Comparison of ENCODE assay signal across 8 cellular contexts in the genomic region with DNA sequence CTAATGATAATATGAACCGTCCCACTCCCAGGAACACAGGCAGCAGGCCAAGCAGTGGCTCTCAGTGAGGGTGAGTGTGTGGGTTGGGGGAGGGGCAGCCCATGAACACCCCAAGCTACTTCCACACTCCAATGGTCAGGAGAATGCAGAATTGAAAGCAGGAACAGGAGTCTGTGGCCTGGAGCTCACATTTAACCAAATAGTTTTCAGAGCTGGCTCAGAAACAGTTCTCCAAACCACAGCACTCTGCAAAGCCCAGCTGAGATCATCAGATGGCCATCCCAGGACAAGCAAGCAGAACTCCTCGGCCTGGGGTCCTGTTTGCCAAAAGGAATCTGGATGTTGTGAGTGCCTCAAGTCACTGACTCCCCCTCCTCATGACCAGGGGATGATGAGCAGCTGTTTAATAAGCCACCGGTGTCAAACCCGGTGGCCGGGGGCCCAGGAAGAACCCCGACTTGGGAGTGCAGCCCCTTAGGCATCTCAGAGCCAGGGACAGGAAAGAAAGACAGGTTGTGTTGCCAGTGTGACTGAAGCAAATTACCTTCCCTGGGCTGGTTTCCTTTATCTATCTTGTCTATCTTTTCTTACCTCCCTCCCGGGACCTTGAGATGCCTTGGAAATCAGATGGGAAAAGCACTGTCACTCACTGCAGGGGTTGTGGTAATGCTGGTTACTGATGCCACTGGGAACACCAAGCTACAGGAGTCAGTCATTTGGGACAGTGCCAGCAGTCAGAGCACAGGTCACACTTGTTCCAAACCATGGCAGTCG. TPM values are rescaled to one million over a fixed set of nuclear protein-coding genes. Genes with fewer than 3 reads are reported as not detected.
A peak's percentile ranks its signal among the peaks of the same experiment; 100 is the strongest.
DNase-seq lines count a peak whose midpoint lies in the region; ATAC-seq and TF ChIP-seq lines count a peak whose summit lies in the region.

No MANE protein-coding gene starts in this region.

- CTCF ChIA-PET in mammary epithelial cell (lab: Charles Lee; ENCODE audit: low non-redundant PET) = no interaction called here

- dilution Hi-C loops in mammary epithelial cell (cut with HindIII; ENCODE audit: low sequenced_read_pairs) = no loop called here

- no peaks in the 10 kb centered on the region for H4K20me1 ChIP-seq in mammary epithelial cell (ENCODE audit: insufficient read depth, low read length)

- H3K4me3 ChIP-seq in mammary epithelial cell (replicated peaks in 1 of 3; ENCODE audit: insufficient read depth in 1 of 3, low read depth in 2 of 3, low read length in 3 of 3) = no peak overlapping the region

- no peaks in the 10 kb centered on the region for H3K9me3 ChIP-seq in mammary epithelial cell (replicated peaks; ENCODE audit: insufficient read depth, low read length)

- ATAC-seq in GM19463 (IDR thresholded peaks at IDR 0.05; ENCODE audit: unreplicated experiment) (peak; percentile 54), HG03045 (IDR thresholded peaks at IDR 0.05; ENCODE audit: unreplicated experiment) (no peak)

- WGBS in mammary epithelial cell (ENCODE audit: low coverage, missing lambda C conversion rate) = 14% methylated on average over 8 of the region's 8 CpGs

- TF ChIP-seq CTCF in mammary epithelial cell (conservative IDR thresholded peaks at IDR 0.05 in 1 of 2, IDR thresholded peaks at IDR 0.05 in 1 of 2; ENCODE audit: extremely low read depth in 1 of 2, insufficient read depth in 1 of 2, low read depth in 1 of 2, low read length in 2 of 2) = no peak

- H3K36me3 ChIP-seq in mammary epithelial cell (ENCODE audit: insufficient read depth, low read length) = no peaks in the 10 kb centered on the region

- H3K79me2 ChIP-seq in mammary epithelial cell (ENCODE audit: insufficient read depth, low read length) = no peaks in the 10 kb centered on the region

- H3K27me3 ChIP-seq in mammary epithelial cell (ENCODE audit: insufficient read depth, low read length) = no peaks in the 10 kb centered on the region

- in situ Hi-C loops in mammary epithelial cell (cut with MboI; ENCODE audit: low sequenced_read_pairs in 2 of 2) = no loop called here

- no TSS peak for BruUV-seq in mammary epithelial cell (replicated peaks; lab: Mats Ljungman, UMichigan)

- H3K4me1 ChIP-seq in mammary epithelial cell (ENCODE audit: insufficient read depth, low read length) = peaks cover 13% of the 10 kb centered on the region

- no peak overlapping the region for H3K4me2 ChIP-seq in mammary epithelial cell (ENCODE audit: insufficient read depth, low read depth, low read length)

- peak; percentile 76 for DNase-seq in Ammon's horn (ENCODE audit: low spot score)
- DNase-seq in mammary epithelial cell = no peak
- peak; percentile 92 for DNase-seq in myocyte (ENCODE audit: low read depth)
- no peak for DNase-seq in NCI-H2081 (lab: John Stamatoyannopoulos, UW)
- no peak for DNase-seq in SHP77 treated with DMSO at 0.1 percent for 48 hours (lab: John Stamatoyannopoulos, UW)

- no peak for TF ChIP-seq RAD21 in Ishikawa (IDR thresholded peaks at IDR 0.05; ENCODE audit: low read depth)

- H2AFZ ChIP-seq in mammary epithelial cell (ENCODE audit: low read depth, low read length) = peak overlapping the region; percentile 62

- H3K9ac ChIP-seq in mammary epithelial cell (ENCODE audit: insufficient read depth, low read length) = no peak overlapping the region

- TF ChIP-seq EP300 in Ishikawa (IDR thresholded peaks at IDR 0.05; ENCODE audit: borderline replicate concordance) = no peak

- no peak overlapping the region for H3K27ac ChIP-seq in mammary epithelial cell (ENCODE audit: insufficient read depth, low read depth, low read length)

- intact Hi-C loops in mammary epithelial cell (cut with micrococcal nuclease) = no loop called here

TF ChIP-seq in Ishikawa, 13 proteins besides CTCF, POLR2A, EP300 and RAD21:
- TF ChIP-seq YY1 (IDR thresholded peaks at IDR 0.05; ENCODE audit: low read depth) (no peak), NFIC (IDR thresholded peaks at IDR 0.05) (peak; percentile 34; the same call in 1 of the 2 replicates), TAF1 (IDR thresholded peaks at IDR 0.05; ENCODE audit: low read depth) (no peak), EGR1 (IDR thresholded peaks at IDR 0.05) (no peak), FOXM1 (IDR thresholded peaks at IDR 0.05; ENCODE audit: borderline replicate concordance, low read depth) (no peak), TEAD4 (IDR thresholded peaks at IDR 0.05) (peak; percentile 57), CREB1 (IDR thresholded peaks at IDR 0.05; ENCODE audit: low read depth) (no peak), MAX (IDR thresholded peaks at IDR 0.05) (no peak), ZBTB7A (IDR thresholded peaks at IDR 0.05; ENCODE audit: low read depth) (no peak), TCF12 (IDR thresholded peaks at IDR 0.05; ENCODE audit: low read depth) (no peak), CEBPB (IDR thresholded peaks at IDR 0.05) (no peak)
- TF ChIP-seq, protein P1, sequence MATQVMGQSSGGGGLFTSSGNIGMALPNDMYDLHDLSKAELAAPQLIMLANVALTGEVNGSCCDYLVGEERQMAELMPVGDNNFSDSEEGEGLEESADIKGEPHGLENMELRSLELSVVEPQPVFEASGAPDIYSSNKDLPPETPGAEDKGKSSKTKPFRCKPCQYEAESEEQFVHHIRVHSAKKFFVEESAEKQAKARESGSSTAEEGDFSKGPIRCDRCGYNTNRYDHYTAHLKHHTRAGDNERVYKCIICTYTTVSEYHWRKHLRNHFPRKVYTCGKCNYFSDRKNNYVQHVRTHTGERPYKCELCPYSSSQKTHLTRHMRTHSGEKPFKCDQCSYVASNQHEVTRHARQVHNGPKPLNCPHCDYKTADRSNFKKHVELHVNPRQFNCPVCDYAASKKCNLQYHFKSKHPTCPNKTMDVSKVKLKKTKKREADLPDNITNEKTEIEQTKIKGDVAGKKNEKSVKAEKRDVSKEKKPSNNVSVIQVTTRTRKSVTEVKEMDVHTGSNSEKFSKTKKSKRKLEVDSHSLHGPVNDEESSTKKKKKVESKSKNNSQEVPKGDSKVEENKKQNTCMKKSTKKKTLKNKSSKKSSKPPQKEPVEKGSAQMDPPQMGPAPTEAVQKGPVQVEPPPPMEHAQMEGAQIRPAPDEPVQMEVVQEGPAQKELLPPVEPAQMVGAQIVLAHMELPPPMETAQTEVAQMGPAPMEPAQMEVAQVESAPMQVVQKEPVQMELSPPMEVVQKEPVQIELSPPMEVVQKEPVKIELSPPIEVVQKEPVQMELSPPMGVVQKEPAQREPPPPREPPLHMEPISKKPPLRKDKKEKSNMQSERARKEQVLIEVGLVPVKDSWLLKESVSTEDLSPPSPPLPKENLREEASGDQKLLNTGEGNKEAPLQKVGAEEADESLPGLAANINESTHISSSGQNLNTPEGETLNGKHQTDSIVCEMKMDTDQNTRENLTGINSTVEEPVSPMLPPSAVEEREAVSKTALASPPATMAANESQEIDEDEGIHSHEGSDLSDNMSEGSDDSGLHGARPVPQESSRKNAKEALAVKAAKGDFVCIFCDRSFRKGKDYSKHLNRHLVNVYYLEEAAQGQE (IDR thresholded peaks at IDR 0.05; ENCODE audit: low read depth) = no peak
- TF ChIP-seq, protein P2, sequence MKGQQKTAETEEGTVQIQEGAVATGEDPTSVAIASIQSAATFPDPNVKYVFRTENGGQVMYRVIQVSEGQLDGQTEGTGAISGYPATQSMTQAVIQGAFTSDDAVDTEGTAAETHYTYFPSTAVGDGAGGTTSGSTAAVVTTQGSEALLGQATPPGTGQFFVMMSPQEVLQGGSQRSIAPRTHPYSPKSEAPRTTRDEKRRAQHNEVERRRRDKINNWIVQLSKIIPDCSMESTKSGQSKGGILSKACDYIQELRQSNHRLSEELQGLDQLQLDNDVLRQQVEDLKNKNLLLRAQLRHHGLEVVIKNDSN (IDR thresholded peaks at IDR 0.05) = no peak

RNA-seq across cellular contexts. Expression of gene DEGS1, which starts 20.4 kb away (rescaled TPM):
- 10 to 100 TPM; 58.1 to 71.8 TPM for total RNA-seq in mammary epithelial cell
- 80.0 TPM for polyA plus RNA-seq in mammary epithelial cell
- 83.3 TPM for polyA minus RNA-seq in mammary epithelial cell
- total RNA-seq in myocyte = 92.9 and 93.6 TPM in 2 replicates
- polyA plus RNA-seq in myocyte (2012) = 79.9 TPM

Comparison
In these comparisons a context has a peak if more than half of its experiments do, and no peak if none do; other contexts are left out.
1. DNase-seq: peak in Ammon's horn (single experiment) and myocyte (single experiment); none in mammary epithelial cell (single experiment), NCI-H2081 (0 of 2) and SHP77 treated with DMSO at 0.1 percent for 48 hours (single experiment).